ENCODE assay signal across 29 cellular contexts in genomic region chr6:74018825-74019224, GRCh38.
"Had no signal": no experiment of that assay in that cellular context is flagged by ENCODE, and none has a peak within 500 bp of the region (broad histone marks: within the 10 kb centered on the region; RNA-seq: fewer than 3 reads in every experiment).

No MANE protein-coding gene starts in this region.

- ATAC-seq: foreskin keratinocyte; heart right ventricle; left ventricle myocardium superior; right lobe of liver; stimulated activated naive B cell treated with anti-CD40 and anti-IgM and Interleukin-4, amounts not matched to agents 10 μg/mL and 1 μg/mL and 100 μg/mL, for 72 hours; T-helper 17 cell had no signal

- H3K9me3 ChIP-seq: neutrophil, ovary, right lobe of liver, thyroid gland, upper lobe of left lung, vagina had no signal

- H3K4me1 Mint-ChIP-seq: activated CD4-positive, alpha-beta memory T cell treated with anti-CD3 and anti-CD28 coated beads, Interleukin-2, amount 10 ng/mL, durations not matched to agents 7 days and 5 days; activated CD4-positive, alpha-beta T cell treated with anti-CD3 and anti-CD28 coated beads, Interleukin-2, amount 10 ng/mL, durations not matched to agents 7 days and 5 days; nephron; stimulated activated naive B cell treated with anti-CD40 and anti-IgM and Interleukin-4, amounts not matched to agents 10 μg/mL and 1 μg/mL and 100 μg/mL, for 72 hours; T-helper 17 cell had no signal

- H3K27me3 Mint-ChIP-seq: activated CD4-positive, alpha-beta memory T cell treated with anti-CD3 and anti-CD28 coated beads, Interleukin-2, amount 10 ng/mL, durations not matched to agents 7 days and 5 days; activated CD4-positive, alpha-beta T cell treated with anti-CD3 and anti-CD28 coated beads, Interleukin-2, amount 10 ng/mL, durations not matched to agents 7 days and 5 days; activated T-cell treated with anti-CD3 and anti-CD28 coated beads, Interleukin-2, amount 50 U/mL, for 24 hours; progenitor cell of endocrine pancreas; stimulated activated naive B cell treated with anti-CD40 and anti-IgM and Interleukin-4, amounts not matched to agents 10 μg/mL and 1 μg/mL and 100 μg/mL, for 72 hours; T-helper 17 cell had no signal

- H3K4me1 ChIP-seq: heart right ventricle, right lobe of liver, stomach, thyroid gland, upper lobe of left lung, vagina had no signal

- H3K36me3 Mint-ChIP-seq: stimulated activated naive B cell treated with anti-CD40 and anti-IgM and Interleukin-4, amounts not matched to agents 10 μg/mL and 1 μg/mL and 100 μg/mL, for 72 hours had no signal

- H3K4me3 ChIP-seq: coronary artery, dorsolateral prefrontal cortex, heart right ventricle, ovary, right lobe of liver, skin epidermis, stomach, thyroid gland, upper lobe of left lung, vagina had no signal

- H3K27ac ChIP-seq: coronary artery, dorsolateral prefrontal cortex, foreskin keratinocyte, heart right ventricle, neutrophil, ovary, right lobe of liver, skin epidermis, stomach, thyroid gland, upper lobe of left lung, vagina had no signal

- DNase-seq: activated CD4-positive, alpha-beta memory T cell treated with anti-CD3 and anti-CD28 coated beads, Interleukin-2, amount 10 ng/mL, durations not matched to agents 7 days and 5 days; activated CD4-positive, alpha-beta T cell treated with anti-CD3 and anti-CD28 coated beads for 1 hour; activated CD4-positive, alpha-beta T cell treated with anti-CD3 and anti-CD28 coated beads, Interleukin-2, amount 10 ng/mL, durations not matched to agents 7 days and 5 days; activated CD8-positive, alpha-beta memory T cell treated with anti-CD3 and anti-CD28 coated beads, Interleukin-2, amount 50 U/mL, for 48 hours; activated gamma-delta T cell treated with Interleukin-2 at 50 U/mL for 16 hours; activated naive CD4-positive, alpha-beta T cell treated with anti-CD3 and anti-CD28 coated beads, Interleukin-2, amount 50 U/mL, for 16 hours; activated T-cell treated with anti-CD3 and anti-CD28 coated beads, Interleukin-2, amount 50 U/mL, for 24 hours; amniotic stem cell; dorsolateral prefrontal cortex; effector memory CD4-positive, alpha-beta T cell; foreskin keratinocyte; heart right ventricle; left ventricle myocardium superior; ovary; right lobe of liver; stimulated activated CD4-positive, alpha-beta T cell treated with anti-CD3 and anti-CD28 coated beads, Interleukin-4, amount 100 ng/mL, for 4 hours; stimulated activated CD8-positive, alpha-beta memory T cell treated with anti-CD3 and anti-CD28 coated beads, Interleukin-4, amount 100 ng/mL, for 48 hours; stimulated activated naive B cell treated with anti-CD40 and anti-IgM and Interleukin-4, amounts not matched to agents 10 μg/mL and 1 μg/mL and 100 μg/mL, for 72 hours; stomach; T-helper 17 cell; T1000; thyroid gland; upper lobe of left lung had no signal

- H3K27ac Mint-ChIP-seq: activated CD4-positive, alpha-beta memory T cell treated with anti-CD3 and anti-CD28 coated beads, Interleukin-2, amount 10 ng/mL, durations not matched to agents 7 days and 5 days; activated CD4-positive, alpha-beta T cell treated with anti-CD3 and anti-CD28 coated beads, Interleukin-2, amount 10 ng/mL, durations not matched to agents 7 days and 5 days; activated T-cell treated with anti-CD3 and anti-CD28 coated beads, Interleukin-2, amount 50 U/mL, for 24 hours; nephron; progenitor cell of endocrine pancreas; stimulated activated naive B cell treated with anti-CD40 and anti-IgM and Interleukin-4, amounts not matched to agents 10 μg/mL and 1 μg/mL and 100 μg/mL, for 72 hours; T-helper 17 cell had no signal

- H3K9me3 Mint-ChIP-seq: activated T-cell treated with anti-CD3 and anti-CD28 coated beads, Interleukin-2, amount 50 U/mL, for 24 hours had no signal

- H3K4me3 Mint-ChIP-seq: activated CD4-positive, alpha-beta memory T cell treated with anti-CD3 and anti-CD28 coated beads, Interleukin-2, amount 10 ng/mL, durations not matched to agents 7 days and 5 days; activated CD4-positive, alpha-beta T cell treated with anti-CD3 and anti-CD28 coated beads, Interleukin-2, amount 10 ng/mL, durations not matched to agents 7 days and 5 days; activated T-cell treated with anti-CD3 and anti-CD28 coated beads, Interleukin-2, amount 50 U/mL, for 24 hours; nephron; stimulated activated naive B cell treated with anti-CD40 and anti-IgM and Interleukin-4, amounts not matched to agents 10 μg/mL and 1 μg/mL and 100 μg/mL, for 72 hours; T-helper 17 cell had no signal

- H3K27me3 ChIP-seq: dorsolateral prefrontal cortex, foreskin keratinocyte, heart right ventricle, neutrophil, ovary, right lobe of liver, stomach, thyroid gland, upper lobe of left lung, vagina had no signal

- H3K36me3 ChIP-seq: heart right ventricle, neutrophil, ovary, right lobe of liver, stomach, thyroid gland, upper lobe of left lung, vagina had no signal
